1 cellular context compared by ENCODE assay signal in the genomic region with DNA sequence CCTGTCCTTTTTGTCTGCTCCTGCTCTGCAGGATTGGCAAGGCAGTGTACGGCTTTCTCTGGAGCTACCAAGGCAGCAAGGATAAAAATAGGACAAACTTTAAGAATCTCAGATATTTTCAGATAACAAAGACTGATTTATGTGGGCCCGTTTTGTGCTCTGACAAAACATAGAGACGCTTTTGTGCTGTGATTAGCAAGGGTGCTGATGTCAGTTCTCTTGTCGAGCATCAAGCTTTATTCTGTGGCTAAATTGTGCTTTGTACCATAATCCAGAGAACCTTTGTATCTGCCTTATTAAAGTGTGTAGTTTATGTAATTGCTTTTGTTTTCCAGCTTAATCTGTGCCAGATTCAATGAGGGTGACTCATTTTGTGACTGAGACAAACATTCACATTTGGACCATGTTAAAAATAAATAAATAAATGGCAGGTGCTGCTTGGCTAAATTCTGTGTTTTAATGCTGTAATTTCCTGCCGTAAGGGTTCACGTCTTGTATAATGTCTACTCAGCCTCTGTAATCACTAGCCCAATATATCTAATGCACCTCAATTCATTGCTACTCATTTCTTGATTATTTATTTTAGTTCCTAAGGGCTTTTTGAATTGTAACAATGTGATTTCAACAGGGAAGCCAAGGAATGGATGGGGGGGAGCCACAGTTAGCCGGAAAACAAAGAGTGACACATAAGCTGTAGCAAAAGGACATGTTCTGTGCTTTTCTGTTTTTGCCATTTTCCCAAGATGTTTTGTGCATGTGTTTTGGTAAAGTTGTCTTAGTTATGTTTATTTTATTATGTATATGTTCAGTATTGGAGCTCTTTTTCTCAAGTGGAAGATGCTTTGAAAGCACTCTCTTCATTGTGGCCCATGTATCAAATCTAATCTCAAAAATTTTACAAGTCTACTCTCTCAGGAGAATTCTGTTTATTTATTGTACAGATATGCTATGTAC.
TF ChIP-seq lines count a peak whose summit lies in the region.

No MANE protein-coding gene starts in this region.

TF ChIP-seq in GM12878, 131 proteins besides CTCF, POLR2A, EP300 and RAD21 (continued from another document):
- TF ChIP-seq, protein P1, sequence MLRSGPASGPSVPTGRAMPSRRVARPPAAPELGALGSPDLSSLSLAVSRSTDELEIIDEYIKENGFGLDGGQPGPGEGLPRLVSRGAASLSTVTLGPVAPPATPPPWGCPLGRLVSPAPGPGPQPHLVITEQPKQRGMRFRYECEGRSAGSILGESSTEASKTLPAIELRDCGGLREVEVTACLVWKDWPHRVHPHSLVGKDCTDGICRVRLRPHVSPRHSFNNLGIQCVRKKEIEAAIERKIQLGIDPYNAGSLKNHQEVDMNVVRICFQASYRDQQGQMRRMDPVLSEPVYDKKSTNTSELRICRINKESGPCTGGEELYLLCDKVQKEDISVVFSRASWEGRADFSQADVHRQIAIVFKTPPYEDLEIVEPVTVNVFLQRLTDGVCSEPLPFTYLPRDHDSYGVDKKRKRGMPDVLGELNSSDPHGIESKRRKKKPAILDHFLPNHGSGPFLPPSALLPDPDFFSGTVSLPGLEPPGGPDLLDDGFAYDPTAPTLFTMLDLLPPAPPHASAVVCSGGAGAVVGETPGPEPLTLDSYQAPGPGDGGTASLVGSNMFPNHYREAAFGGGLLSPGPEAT (IDR thresholded peaks at IDR 0.05; ENCODE audit: low read depth), result no peak
- TF ChIP-seq SMC3 (IDR thresholded peaks at IDR 0.05; ENCODE audit: borderline replicate concordance, low read length) (no peak), BRCA1 (IDR thresholded peaks at IDR 0.05; ENCODE audit: low read depth, low read length) (no peak), FOXM1 (IDR thresholded peaks at IDR 0.05; ENCODE audit: low read depth, low read length) (no peak), MTA3 (IDR thresholded peaks at IDR 0.05; ENCODE audit: borderline replicate concordance, low read length) (no peak), EZH2 (IDR thresholded peaks at IDR 0.05; ENCODE audit: borderline replicate concordance, control insufficient read depth, low read depth, low read length) (no peak), IRF4 (IDR thresholded peaks at IDR 0.05; ENCODE audit: low read depth, low read length) (no peak), PAX8 (IDR thresholded peaks at IDR 0.05) (no peak)
- TF ChIP-seq, protein P2, sequence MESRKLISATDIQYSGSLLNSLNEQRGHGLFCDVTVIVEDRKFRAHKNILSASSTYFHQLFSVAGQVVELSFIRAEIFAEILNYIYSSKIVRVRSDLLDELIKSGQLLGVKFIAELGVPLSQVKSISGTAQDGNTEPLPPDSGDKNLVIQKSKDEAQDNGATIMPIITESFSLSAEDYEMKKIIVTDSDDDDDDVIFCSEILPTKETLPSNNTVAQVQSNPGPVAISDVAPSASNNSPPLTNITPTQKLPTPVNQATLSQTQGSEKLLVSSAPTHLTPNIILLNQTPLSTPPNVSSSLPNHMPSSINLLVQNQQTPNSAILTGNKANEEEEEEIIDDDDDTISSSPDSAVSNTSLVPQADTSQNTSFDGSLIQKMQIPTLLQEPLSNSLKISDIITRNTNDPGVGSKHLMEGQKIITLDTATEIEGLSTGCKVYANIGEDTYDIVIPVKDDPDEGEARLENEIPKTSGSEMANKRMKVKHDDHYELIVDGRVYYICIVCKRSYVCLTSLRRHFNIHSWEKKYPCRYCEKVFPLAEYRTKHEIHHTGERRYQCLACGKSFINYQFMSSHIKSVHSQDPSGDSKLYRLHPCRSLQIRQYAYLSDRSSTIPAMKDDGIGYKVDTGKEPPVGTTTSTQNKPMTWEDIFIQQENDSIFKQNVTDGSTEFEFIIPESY (IDR thresholded peaks at IDR 0.05), result no peak
